Comparison of ENCODE assay signal across 8 cellular contexts in genomic region chrX:56564182-56564885, GRCh38.
A peak's percentile ranks its signal among the peaks of the same experiment; 100 is the strongest.
DNase-seq lines count a peak whose midpoint lies in the region; ATAC-seq, FAIRE-seq and TF ChIP-seq lines count a peak whose summit lies in the region.

No MANE protein-coding gene starts in this region.

- ATAC-seq in HG02981 (IDR thresholded peaks at IDR 0.05; ENCODE audit: unreplicated experiment): peak; percentile 20

- in situ Hi-C loops in brain microvascular endothelial cell (cut with HindIII; ENCODE audit: low pct_ligation_motif_present, low sequenced_read_pairs): no loop called here

- FAIRE-seq in RCC 7860 (lab: Jason Lieb, UNC): no peak

- H3K27me3 ChIP-seq in brain microvascular endothelial cell (replicated peaks): no peaks in the 10 kb centered on the region

- H3K36me3 ChIP-seq in brain microvascular endothelial cell (replicated peaks): no peaks in the 10 kb centered on the region

- TF ChIP-seq CTCF in brain microvascular endothelial cell (IDR thresholded peaks at IDR 0.05; ENCODE audit: low read depth, low read length, missing control alignments): no peak

- H3K4me3 ChIP-seq in brain microvascular endothelial cell (ENCODE audit: low read depth, low read length) (peak overlapping the region; percentile 73), skin epidermis (peak overlapping the region; percentile 41 to 75 (median 61))

- peak overlapping the region; percentile 94 for H3K27ac ChIP-seq in brain microvascular endothelial cell
- H3K27ac ChIP-seq in skin epidermis: peak overlapping the region; percentile 86 to 99 (median 95)

- DNase-seq in DMS53 (lab: John Stamatoyannopoulos, UW) (peak; percentile 59), DMS53 treated with DMSO at 0.1 percent for 48 hours (lab: John Stamatoyannopoulos, UW; ENCODE audit: unreplicated experiment) (no peak), RCC 7860 (ENCODE audit: low spot score) (peak; percentile 18), brain microvascular endothelial cell (peak; percentile 6), islet precursor cell (peak; percentile 49), GM19240 (ENCODE audit: insufficient read length, low spot score) (no peak)

Comparison
In these comparisons a context has a peak if more than half of its experiments do, and no peak if none do; other contexts are left out.
1. DNase-seq: peak in DMS53 (single experiment), RCC 7860 (single experiment), brain microvascular endothelial cell (single experiment) and islet precursor cell (single experiment); none in DMS53 treated with DMSO at 0.1 percent for 48 hours (single experiment) and GM19240 (single experiment).